ENCODE assay signal across 1 cellular context in the genomic region with DNA sequence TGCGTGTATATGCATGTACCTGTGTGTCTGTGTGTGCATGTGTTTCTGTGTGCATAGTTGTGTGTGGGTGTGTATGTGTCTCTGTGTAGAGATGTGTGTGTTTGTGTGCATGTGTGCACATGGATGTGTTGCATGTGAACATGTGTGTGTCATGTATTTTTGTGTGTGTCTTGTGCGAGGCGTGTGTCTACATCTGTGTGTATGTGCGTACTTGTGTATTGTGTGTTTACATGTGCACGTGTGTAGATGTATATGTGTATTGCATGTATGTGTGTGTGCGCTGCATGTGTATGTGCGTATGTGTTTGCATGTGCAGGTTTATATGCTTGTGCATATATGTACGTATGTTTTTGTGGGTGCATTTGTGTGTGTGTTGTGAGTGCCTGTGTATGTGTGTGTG.
A peak's percentile ranks its signal among the peaks of the same experiment; 100 is the strongest.
TF ChIP-seq lines count a peak whose summit lies in the region.

No MANE protein-coding gene starts in this region.

TF ChIP-seq in K562, 482 proteins besides CTCF, POLR2A, EP300 and RAD21 (continued from another document and continues in another):
- TF ChIP-seq, protein P1, sequence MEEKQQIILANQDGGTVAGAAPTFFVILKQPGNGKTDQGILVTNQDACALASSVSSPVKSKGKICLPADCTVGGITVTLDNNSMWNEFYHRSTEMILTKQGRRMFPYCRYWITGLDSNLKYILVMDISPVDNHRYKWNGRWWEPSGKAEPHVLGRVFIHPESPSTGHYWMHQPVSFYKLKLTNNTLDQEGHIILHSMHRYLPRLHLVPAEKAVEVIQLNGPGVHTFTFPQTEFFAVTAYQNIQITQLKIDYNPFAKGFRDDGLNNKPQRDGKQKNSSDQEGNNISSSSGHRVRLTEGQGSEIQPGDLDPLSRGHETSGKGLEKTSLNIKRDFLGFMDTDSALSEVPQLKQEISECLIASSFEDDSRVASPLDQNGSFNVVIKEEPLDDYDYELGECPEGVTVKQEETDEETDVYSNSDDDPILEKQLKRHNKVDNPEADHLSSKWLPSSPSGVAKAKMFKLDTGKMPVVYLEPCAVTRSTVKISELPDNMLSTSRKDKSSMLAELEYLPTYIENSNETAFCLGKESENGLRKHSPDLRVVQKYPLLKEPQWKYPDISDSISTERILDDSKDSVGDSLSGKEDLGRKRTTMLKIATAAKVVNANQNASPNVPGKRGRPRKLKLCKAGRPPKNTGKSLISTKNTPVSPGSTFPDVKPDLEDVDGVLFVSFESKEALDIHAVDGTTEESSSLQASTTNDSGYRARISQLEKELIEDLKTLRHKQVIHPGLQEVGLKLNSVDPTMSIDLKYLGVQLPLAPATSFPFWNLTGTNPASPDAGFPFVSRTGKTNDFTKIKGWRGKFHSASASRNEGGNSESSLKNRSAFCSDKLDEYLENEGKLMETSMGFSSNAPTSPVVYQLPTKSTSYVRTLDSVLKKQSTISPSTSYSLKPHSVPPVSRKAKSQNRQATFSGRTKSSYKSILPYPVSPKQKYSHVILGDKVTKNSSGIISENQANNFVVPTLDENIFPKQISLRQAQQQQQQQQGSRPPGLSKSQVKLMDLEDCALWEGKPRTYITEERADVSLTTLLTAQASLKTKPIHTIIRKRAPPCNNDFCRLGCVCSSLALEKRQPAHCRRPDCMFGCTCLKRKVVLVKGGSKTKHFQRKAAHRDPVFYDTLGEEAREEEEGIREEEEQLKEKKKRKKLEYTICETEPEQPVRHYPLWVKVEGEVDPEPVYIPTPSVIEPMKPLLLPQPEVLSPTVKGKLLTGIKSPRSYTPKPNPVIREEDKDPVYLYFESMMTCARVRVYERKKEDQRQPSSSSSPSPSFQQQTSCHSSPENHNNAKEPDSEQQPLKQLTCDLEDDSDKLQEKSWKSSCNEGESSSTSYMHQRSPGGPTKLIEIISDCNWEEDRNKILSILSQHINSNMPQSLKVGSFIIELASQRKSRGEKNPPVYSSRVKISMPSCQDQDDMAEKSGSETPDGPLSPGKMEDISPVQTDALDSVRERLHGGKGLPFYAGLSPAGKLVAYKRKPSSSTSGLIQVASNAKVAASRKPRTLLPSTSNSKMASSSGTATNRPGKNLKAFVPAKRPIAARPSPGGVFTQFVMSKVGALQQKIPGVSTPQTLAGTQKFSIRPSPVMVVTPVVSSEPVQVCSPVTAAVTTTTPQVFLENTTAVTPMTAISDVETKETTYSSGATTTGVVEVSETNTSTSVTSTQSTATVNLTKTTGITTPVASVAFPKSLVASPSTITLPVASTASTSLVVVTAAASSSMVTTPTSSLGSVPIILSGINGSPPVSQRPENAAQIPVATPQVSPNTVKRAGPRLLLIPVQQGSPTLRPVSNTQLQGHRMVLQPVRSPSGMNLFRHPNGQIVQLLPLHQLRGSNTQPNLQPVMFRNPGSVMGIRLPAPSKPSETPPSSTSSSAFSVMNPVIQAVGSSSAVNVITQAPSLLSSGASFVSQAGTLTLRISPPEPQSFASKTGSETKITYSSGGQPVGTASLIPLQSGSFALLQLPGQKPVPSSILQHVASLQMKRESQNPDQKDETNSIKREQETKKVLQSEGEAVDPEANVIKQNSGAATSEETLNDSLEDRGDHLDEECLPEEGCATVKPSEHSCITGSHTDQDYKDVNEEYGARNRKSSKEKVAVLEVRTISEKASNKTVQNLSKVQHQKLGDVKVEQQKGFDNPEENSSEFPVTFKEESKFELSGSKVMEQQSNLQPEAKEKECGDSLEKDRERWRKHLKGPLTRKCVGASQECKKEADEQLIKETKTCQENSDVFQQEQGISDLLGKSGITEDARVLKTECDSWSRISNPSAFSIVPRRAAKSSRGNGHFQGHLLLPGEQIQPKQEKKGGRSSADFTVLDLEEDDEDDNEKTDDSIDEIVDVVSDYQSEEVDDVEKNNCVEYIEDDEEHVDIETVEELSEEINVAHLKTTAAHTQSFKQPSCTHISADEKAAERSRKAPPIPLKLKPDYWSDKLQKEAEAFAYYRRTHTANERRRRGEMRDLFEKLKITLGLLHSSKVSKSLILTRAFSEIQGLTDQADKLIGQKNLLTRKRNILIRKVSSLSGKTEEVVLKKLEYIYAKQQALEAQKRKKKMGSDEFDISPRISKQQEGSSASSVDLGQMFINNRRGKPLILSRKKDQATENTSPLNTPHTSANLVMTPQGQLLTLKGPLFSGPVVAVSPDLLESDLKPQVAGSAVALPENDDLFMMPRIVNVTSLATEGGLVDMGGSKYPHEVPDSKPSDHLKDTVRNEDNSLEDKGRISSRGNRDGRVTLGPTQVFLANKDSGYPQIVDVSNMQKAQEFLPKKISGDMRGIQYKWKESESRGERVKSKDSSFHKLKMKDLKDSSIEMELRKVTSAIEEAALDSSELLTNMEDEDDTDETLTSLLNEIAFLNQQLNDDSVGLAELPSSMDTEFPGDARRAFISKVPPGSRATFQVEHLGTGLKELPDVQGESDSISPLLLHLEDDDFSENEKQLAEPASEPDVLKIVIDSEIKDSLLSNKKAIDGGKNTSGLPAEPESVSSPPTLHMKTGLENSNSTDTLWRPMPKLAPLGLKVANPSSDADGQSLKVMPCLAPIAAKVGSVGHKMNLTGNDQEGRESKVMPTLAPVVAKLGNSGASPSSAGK (IDR thresholded peaks at IDR 0.05): no peak
- no peak for TF ChIP-seq TSC22D4 (tag; IDR thresholded peaks at IDR 0.05)
- TF ChIP-seq ZNF644 (tag; IDR thresholded peaks at IDR 0.05; ENCODE audit: low read depth): no peak
- TF ChIP-seq, protein P2, sequence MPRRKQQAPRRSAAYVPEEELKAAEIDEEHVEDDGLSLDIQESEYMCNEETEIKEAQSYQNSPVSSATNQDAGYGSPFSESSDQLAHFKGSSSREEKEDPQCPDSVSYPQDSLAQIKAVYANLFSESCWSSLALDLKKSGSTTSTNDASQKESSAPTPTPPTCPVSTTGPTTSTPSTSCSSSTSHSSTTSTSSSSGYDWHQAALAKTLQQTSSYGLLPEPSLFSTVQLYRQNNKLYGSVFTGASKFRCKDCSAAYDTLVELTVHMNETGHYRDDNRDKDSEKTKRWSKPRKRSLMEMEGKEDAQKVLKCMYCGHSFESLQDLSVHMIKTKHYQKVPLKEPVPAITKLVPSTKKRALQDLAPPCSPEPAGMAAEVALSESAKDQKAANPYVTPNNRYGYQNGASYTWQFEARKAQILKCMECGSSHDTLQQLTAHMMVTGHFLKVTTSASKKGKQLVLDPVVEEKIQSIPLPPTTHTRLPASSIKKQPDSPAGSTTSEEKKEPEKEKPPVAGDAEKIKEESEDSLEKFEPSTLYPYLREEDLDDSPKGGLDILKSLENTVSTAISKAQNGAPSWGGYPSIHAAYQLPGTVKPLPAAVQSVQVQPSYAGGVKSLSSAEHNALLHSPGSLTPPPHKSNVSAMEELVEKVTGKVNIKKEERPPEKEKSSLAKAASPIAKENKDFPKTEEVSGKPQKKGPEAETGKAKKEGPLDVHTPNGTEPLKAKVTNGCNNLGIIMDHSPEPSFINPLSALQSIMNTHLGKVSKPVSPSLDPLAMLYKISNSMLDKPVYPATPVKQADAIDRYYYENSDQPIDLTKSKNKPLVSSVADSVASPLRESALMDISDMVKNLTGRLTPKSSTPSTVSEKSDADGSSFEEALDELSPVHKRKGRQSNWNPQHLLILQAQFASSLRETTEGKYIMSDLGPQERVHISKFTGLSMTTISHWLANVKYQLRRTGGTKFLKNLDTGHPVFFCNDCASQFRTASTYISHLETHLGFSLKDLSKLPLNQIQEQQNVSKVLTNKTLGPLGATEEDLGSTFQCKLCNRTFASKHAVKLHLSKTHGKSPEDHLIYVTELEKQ (CRISPR knock-in tag; IDR thresholded peaks at IDR 0.05): no peak
- TF ChIP-seq, protein P3, sequence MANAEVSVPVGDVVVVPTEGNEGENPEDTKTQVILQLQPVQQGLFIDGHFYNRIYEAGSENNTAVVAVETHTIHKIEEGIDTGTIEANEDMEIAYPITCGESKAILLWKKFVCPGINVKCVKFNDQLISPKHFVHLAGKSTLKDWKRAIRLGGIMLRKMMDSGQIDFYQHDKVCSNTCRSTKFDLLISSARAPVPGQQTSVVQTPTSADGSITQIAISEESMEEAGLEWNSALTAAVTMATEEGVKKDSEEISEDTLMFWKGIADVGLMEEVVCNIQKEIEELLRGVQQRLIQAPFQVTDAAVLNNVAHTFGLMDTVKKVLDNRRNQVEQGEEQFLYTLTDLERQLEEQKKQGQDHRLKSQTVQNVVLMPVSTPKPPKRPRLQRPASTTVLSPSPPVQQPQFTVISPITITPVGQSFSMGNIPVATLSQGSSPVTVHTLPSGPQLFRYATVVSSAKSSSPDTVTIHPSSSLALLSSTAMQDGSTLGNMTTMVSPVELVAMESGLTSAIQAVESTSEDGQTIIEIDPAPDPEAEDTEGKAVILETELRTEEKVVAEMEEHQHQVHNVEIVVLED (CRISPR knock-in tag; IDR thresholded peaks at IDR 0.05): no peak
- TF ChIP-seq PML (IDR thresholded peaks at IDR 0.05; ENCODE audit: low read length): peak; percentile 23; the same call in 1 of the 2 replicates
- no peak for TF ChIP-seq MYC (IDR thresholded peaks at IDR 0.05; ENCODE audit: low read depth, low read length)
- TF ChIP-seq MYC (CRISPR knock-in tag; IDR thresholded peaks at IDR 0.05; ENCODE audit: borderline replicate concordance, low read depth): no peak
- no peak for TF ChIP-seq NFIC (IDR thresholded peaks at IDR 0.05)
- no peak for TF ChIP-seq ATF7 (IDR thresholded peaks at IDR 0.05)
- no peak; the same call in 1 of the 2 replicates for TF ChIP-seq BCOR (IDR thresholded peaks at IDR 0.05)
- TF ChIP-seq, protein P4, sequence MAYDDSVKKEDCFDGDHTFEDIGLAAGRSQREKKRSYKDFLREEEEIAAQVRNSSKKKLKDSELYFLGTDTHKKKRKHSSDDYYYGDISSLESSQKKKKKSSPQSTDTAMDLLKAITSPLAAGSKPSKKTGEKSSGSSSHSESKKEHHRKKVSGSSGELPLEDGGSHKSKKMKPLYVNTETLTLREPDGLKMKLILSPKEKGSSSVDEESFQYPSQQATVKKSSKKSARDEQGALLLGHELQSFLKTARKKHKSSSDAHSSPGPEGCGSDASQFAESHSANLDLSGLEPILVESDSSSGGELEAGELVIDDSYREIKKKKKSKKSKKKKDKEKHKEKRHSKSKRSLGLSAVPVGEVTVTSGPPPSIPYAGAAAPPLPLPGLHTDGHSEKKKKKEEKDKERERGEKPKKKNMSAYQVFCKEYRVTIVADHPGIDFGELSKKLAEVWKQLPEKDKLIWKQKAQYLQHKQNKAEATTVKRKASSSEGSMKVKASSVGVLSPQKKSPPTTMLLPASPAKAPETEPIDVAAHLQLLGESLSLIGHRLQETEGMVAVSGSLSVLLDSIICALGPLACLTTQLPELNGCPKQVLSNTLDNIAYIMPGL (CRISPR knock-in tag; IDR thresholded peaks at IDR 0.05): 0 out of 2 replicates have a peak, but pooled peaks have one; percentile 9
- no peak for TF ChIP-seq FOXA3 (CRISPR knock-in tag; conservative IDR thresholded peaks at IDR 0.05 in 1 of 2, IDR thresholded peaks at IDR 0.05 in 1 of 2)
- peak; percentile 18; the same call in 1 of the 2 replicates for TF ChIP-seq CHD2 (IDR thresholded peaks at IDR 0.05; ENCODE audit: low read depth, low read length)
- TF ChIP-seq XRCC3 (IDR thresholded peaks at IDR 0.05): no peak
- no peak for TF ChIP-seq CC2D1A (IDR thresholded peaks at IDR 0.05)
- TF ChIP-seq, protein P5, sequence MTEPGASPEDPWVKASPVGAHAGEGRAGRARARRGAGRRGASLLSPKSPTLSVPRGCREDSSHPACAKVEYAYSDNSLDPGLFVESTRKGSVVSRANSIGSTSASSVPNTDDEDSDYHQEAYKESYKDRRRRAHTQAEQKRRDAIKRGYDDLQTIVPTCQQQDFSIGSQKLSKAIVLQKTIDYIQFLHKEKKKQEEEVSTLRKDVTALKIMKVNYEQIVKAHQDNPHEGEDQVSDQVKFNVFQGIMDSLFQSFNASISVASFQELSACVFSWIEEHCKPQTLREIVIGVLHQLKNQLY (CRISPR knock-in tag; conservative IDR thresholded peaks at IDR 0.05): no peak
- no peak for TF ChIP-seq SREBF1 (IDR thresholded peaks at IDR 0.05; ENCODE audit: borderline replicate concordance, low read depth, low read length)
- TF ChIP-seq, protein P6, sequence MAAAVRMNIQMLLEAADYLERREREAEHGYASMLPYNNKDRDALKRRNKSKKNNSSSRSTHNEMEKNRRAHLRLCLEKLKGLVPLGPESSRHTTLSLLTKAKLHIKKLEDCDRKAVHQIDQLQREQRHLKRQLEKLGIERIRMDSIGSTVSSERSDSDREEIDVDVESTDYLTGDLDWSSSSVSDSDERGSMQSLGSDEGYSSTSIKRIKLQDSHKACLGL (CRISPR knock-in tag; IDR thresholded peaks at IDR 0.05; ENCODE audit: borderline replicate concordance, poor library complexity, severe bottlenecking): no peak
- no peak for TF ChIP-seq MECOM (CRISPR knock-in tag; IDR thresholded peaks at IDR 0.05)
- TF ChIP-seq ZNF311 (CRISPR knock-in tag; IDR thresholded peaks at IDR 0.05): no peak
- TF ChIP-seq RBBP5 (IDR thresholded peaks at IDR 0.05; ENCODE audit: borderline replicate concordance, insufficient read depth, low read length, poor library complexity, severe bottlenecking): no peak
- peak; percentile 27; the same call in 1 of the 2 replicates for TF ChIP-seq EGR1 (conservative IDR thresholded peaks at IDR 0.05)
- no peak for TF ChIP-seq ZNF282 (CRISPR knock-in tag; IDR thresholded peaks at IDR 0.05)
- TF ChIP-seq, protein P7, sequence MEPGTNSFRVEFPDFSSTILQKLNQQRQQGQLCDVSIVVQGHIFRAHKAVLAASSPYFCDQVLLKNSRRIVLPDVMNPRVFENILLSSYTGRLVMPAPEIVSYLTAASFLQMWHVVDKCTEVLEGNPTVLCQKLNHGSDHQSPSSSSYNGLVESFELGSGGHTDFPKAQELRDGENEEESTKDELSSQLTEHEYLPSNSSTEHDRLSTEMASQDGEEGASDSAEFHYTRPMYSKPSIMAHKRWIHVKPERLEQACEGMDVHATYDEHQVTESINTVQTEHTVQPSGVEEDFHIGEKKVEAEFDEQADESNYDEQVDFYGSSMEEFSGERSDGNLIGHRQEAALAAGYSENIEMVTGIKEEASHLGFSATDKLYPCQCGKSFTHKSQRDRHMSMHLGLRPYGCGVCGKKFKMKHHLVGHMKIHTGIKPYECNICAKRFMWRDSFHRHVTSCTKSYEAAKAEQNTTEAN (CRISPR knock-in tag; IDR thresholded peaks at IDR 0.05): 0 out of 2 replicates have a peak, but pooled peaks have one; percentile 34
- no peak; a peak in 1 of 4 replicates for TF ChIP-seq SIN3A (IDR thresholded peaks at IDR 0.05; ENCODE audit: borderline replicate concordance in 2 of 2, control insufficient read depth in 1 of 2, low read depth in 2 of 2, low read length in 2 of 2)
- TF ChIP-seq, protein P8, sequence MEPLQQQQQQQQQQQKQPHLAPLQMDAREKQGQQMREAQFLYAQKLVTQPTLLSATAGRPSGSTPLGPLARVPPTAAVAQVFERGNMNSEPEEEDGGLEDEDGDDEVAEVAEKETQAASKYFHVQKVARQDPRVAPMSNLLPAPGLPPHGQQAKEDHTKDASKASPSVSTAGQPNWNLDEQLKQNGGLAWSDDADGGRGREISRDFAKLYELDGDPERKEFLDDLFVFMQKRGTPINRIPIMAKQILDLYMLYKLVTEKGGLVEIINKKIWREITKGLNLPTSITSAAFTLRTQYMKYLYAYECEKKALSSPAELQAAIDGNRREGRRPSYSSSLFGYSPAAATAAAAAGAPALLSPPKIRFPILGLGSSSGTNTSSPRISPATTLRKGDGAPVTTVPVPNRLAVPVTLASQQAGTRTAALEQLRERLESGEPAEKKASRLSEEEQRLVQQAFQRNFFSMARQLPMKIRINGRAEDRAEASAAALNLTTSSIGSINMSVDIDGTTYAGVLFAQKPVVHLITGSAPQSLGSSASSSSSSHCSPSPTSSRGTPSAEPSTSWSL (CRISPR knock-in tag; IDR thresholded peaks at IDR 0.05; ENCODE audit: borderline replicate concordance): no peak
- TF ChIP-seq ZNF561 (CRISPR knock-in tag; conservative IDR thresholded peaks at IDR 0.05): no peak
- no peak for TF ChIP-seq SIX5 (IDR thresholded peaks at IDR 0.05; ENCODE audit: borderline replicate concordance in 1 of 2, insufficient read depth in 1 of 2, low read depth in 1 of 2, low read length in 2 of 2)
